Comparison of ENCODE assay signal across 15 cellular contexts in genomic region chr13:22024381-22024994, GRCh38.
DNase-seq lines count a peak whose midpoint lies in the region; ATAC-seq and TF ChIP-seq lines count a peak whose summit lies in the region.
"Had no signal": no experiment of that assay in that cellular context is flagged by ENCODE, and none has a peak within 500 bp of the region (broad histone marks: within the 10 kb centered on the region; RNA-seq: fewer than 3 reads in every experiment).

No MANE protein-coding gene starts in this region.

- CTCF ChIA-PET in activated CD4-positive, alpha-beta T cell treated with anti-CD3 and anti-CD28 coated beads for 36 hours (lab: Charles Lee) = no interaction called here

- no peaks in the 10 kb centered on the region for H3K9me3 ChIP-seq in esophagus muscularis mucosa

- no peaks in the 10 kb centered on the region for H3K4me1 ChIP-seq in esophagus muscularis mucosa

- H3K27me3 ChIP-seq in esophagus muscularis mucosa = no peaks in the 10 kb centered on the region

- H3K36me3 Mint-ChIP-seq in activated CD4-positive, alpha-beta T cell treated with anti-CD3 and anti-CD28 coated beads for 36 hours (ENCODE audit: low read depth) = no peaks in the 10 kb centered on the region
- no peaks in the 10 kb centered on the region for H3K36me3 Mint-ChIP-seq in activated T-cell treated with anti-CD3 and anti-CD28 coated beads, Interleukin-2, amount 50 U/mL, for 72 hours (ENCODE audit: insufficient read depth in 2 of 2)
- H3K36me3 Mint-ChIP-seq in stimulated activated effector memory CD8-positive, alpha-beta T cell treated with anti-CD3 and anti-CD28 coated beads, Interleukin-12 subunit alpha, Interleukin-12 subunit beta, amount 100 ng/mL, for 72 hours = no peaks in the 10 kb centered on the region

- H3K9me3 Mint-ChIP-seq in activated CD4-positive, alpha-beta T cell treated with anti-CD3 and anti-CD28 coated beads for 36 hours (ENCODE audit: low read depth) = no peaks in the 10 kb centered on the region
- H3K9me3 Mint-ChIP-seq in activated T-cell treated with anti-CD3 and anti-CD28 coated beads, Interleukin-2, amount 50 U/mL, for 72 hours = no peaks in the 10 kb centered on the region
- no peaks in the 10 kb centered on the region for H3K9me3 Mint-ChIP-seq in stimulated activated effector memory CD8-positive, alpha-beta T cell treated with anti-CD3 and anti-CD28 coated beads, Interleukin-12 subunit alpha, Interleukin-12 subunit beta, amount 100 ng/mL, for 72 hours
- H3K9me3 Mint-ChIP-seq: CD4-positive, alpha-beta T cell had no signal

- WGBS in esophagus muscularis mucosa = 88% methylated on average over 8 of the region's 8 CpGs

- no peak overlapping the region for H3K4me3 Mint-ChIP-seq in activated CD4-positive, alpha-beta T cell treated with anti-CD3 and anti-CD28 coated beads for 36 hours
- no peak overlapping the region for H3K4me3 Mint-ChIP-seq in activated T-cell treated with anti-CD3 and anti-CD28 coated beads, Interleukin-2, amount 50 U/mL, for 72 hours
- no peak overlapping the region for H3K4me3 Mint-ChIP-seq in stimulated activated effector memory CD8-positive, alpha-beta T cell treated with anti-CD3 and anti-CD28 coated beads, Interleukin-12 subunit alpha, Interleukin-12 subunit beta, amount 100 ng/mL, for 72 hours
- H3K4me3 Mint-ChIP-seq: B cell; CD4-positive, alpha-beta T cell; HFFc6 had no signal

- no peak for TF ChIP-seq CTCF in esophagus muscularis mucosa (IDR thresholded peaks at IDR 0.05)

- no peaks in the 10 kb centered on the region for H3K27me3 Mint-ChIP-seq in activated CD4-positive, alpha-beta T cell treated with anti-CD3 and anti-CD28 coated beads for 36 hours
- peaks cover 7% of the 10 kb centered on the region for H3K27me3 Mint-ChIP-seq in activated T-cell treated with anti-CD3 and anti-CD28 coated beads, Interleukin-2, amount 50 U/mL, for 72 hours (ENCODE audit: low read depth)
- H3K27me3 Mint-ChIP-seq: B cell had no signal

- H3K27ac Mint-ChIP-seq in activated CD4-positive, alpha-beta T cell treated with anti-CD3 and anti-CD28 coated beads for 36 hours = no peak overlapping the region
- H3K27ac Mint-ChIP-seq in activated T-cell treated with anti-CD3 and anti-CD28 coated beads, Interleukin-2, amount 50 U/mL, for 72 hours = no peak overlapping the region
- H3K27ac Mint-ChIP-seq in stimulated activated effector memory CD8-positive, alpha-beta T cell treated with anti-CD3 and anti-CD28 coated beads, Interleukin-12 subunit alpha, Interleukin-12 subunit beta, amount 100 ng/mL, for 72 hours = no peak overlapping the region
- H3K27ac Mint-ChIP-seq: B cell; CD4-positive, alpha-beta T cell; HFFc6 had no signal

- POLR2A ChIA-PET in activated CD4-positive, alpha-beta T cell treated with anti-CD3 and anti-CD28 coated beads for 36 hours (lab: Charles Lee) = no interaction called here

- DNase-seq in activated CD4-positive, alpha-beta T cell treated with anti-CD3 and anti-CD28 coated beads for 36 hours = peak; percentile 18
- no peak for DNase-seq in activated CD4-positive, alpha-beta T cell treated with anti-CD3 and anti-CD28 coated beads, Interleukin-2, amount 50 U/mL, for 1 hour
- DNase-seq in activated T-cell treated with anti-CD3 and anti-CD28 coated beads, Interleukin-2, amount 50 U/mL, for 72 hours = no peak
- DNase-seq in activated T-cell treated with anti-CD3 and anti-CD28 coated beads, Interleukin-2, amount 50 U/mL, for 48 hours = no peak
- peak; percentile 82 for DNase-seq in esophagus muscularis mucosa (ENCODE audit: extremely low spot score)
- DNase-seq in stimulated activated effector memory CD8-positive, alpha-beta T cell treated with anti-CD3 and anti-CD28 coated beads, Interleukin-12 subunit alpha, Interleukin-12 subunit beta, amount 100 ng/mL, for 72 hours (ENCODE audit: low spot score in 2 of 2) = peak in 1 of 2 donors; percentile 23
- DNase-seq: C1 segment of cervical spinal cord; Calu3; CD4-positive, alpha-beta T cell; DMS 273 treated with DMSO at 0.1 percent for 48 hours; HCEC 1CT; HFFc6 had no signal

- no peak for TF ChIP-seq POLR2A in esophagus muscularis mucosa (IDR thresholded peaks at IDR 0.05; ENCODE audit: low read depth)

- ATAC-seq in activated CD4-positive, alpha-beta T cell treated with anti-CD3 and anti-CD28 coated beads for 36 hours = peak; percentile 49
- ATAC-seq in activated T-cell treated with anti-CD3 and anti-CD28 coated beads, Interleukin-2, amount 50 U/mL, for 72 hours (replicated peaks in 1 of 2) = peak; percentile 21 to 44
- ATAC-seq in stimulated activated effector memory CD8-positive, alpha-beta T cell treated with anti-CD3 and anti-CD28 coated beads, Interleukin-12 subunit alpha, Interleukin-12 subunit beta, amount 100 ng/mL, for 72 hours = peak; percentile 55
- ATAC-seq in HG03571 (IDR thresholded peaks at IDR 0.05; ENCODE audit: unreplicated experiment) = no peak

- intact Hi-C loops in activated CD4-positive, alpha-beta T cell treated with anti-CD3 and anti-CD28 coated beads for 36 hours (cut with DNase I, micrococcal nuclease) = no loop called here
- intact Hi-C loops in esophagus muscularis mucosa (cut with DNase I) = no loop called here

- no peak overlapping the region for H3K4me3 ChIP-seq in esophagus muscularis mucosa

- H3K36me3 ChIP-seq in esophagus muscularis mucosa = no peaks in the 10 kb centered on the region

- no peak for TF ChIP-seq EP300 in esophagus muscularis mucosa (IDR thresholded peaks at IDR 0.05)

- H3K4me1 Mint-ChIP-seq in activated CD4-positive, alpha-beta T cell treated with anti-CD3 and anti-CD28 coated beads for 36 hours = no peaks in the 10 kb centered on the region
- H3K4me1 Mint-ChIP-seq in activated T-cell treated with anti-CD3 and anti-CD28 coated beads, Interleukin-2, amount 50 U/mL, for 72 hours (ENCODE audit: low read depth) = no peaks in the 10 kb centered on the region
- no peaks in the 10 kb centered on the region for H3K4me1 Mint-ChIP-seq in stimulated activated effector memory CD8-positive, alpha-beta T cell treated with anti-CD3 and anti-CD28 coated beads, Interleukin-12 subunit alpha, Interleukin-12 subunit beta, amount 100 ng/mL, for 72 hours
- H3K4me1 Mint-ChIP-seq: B cell had no signal

- no peak overlapping the region for H3K27ac ChIP-seq in esophagus muscularis mucosa (replicated peaks in 1 of 4)
- H3K27ac ChIP-seq: HL-60 had no signal

Comparison
In these comparisons a context has a peak if more than half of its experiments do, and no peak if none do; other contexts are left out.
1. DNase-seq: peak in activated CD4-positive, alpha-beta T cell treated with anti-CD3 and anti-CD28 coated beads for 36 hours (single experiment) and esophagus muscularis mucosa (single experiment); none in activated CD4-positive, alpha-beta T cell treated with anti-CD3 and anti-CD28 coated beads, Interleukin-2, amount 50 U/mL, for 1 hour (single experiment), activated T-cell treated with anti-CD3 and anti-CD28 coated beads, Interleukin-2, amount 50 U/mL, for 72 hours (0 of 2) and activated T-cell treated with anti-CD3 and anti-CD28 coated beads, Interleukin-2, amount 50 U/mL, for 48 hours (0 of 2).